Comparison of ENCODE assay signal across 1 cellular context in genomic region chr12:124681779-124682391, GRCh38.
A peak's percentile ranks its signal among the peaks of the same experiment; 100 is the strongest.
TF ChIP-seq lines count a peak whose summit lies in the region.

No MANE protein-coding gene starts in this region.

TF ChIP-seq in HepG2, 621 proteins besides CTCF, POLR2A, EP300 and RAD21 (continued from another document and continues in another):
- no peak for TF ChIP-seq RBM22 (optimal IDR thresholded peaks at IDR 0.05; ENCODE audit: low read length)
- 0 out of 2 replicates have a peak, but pooled peaks have one; percentile 41 for TF ChIP-seq HNRNPL (IDR thresholded peaks at IDR 0.05; ENCODE audit: low read depth, low read length)
- TF ChIP-seq ATF1 (CRISPR knock-in tag; IDR thresholded peaks at IDR 0.05), result no peak
- TF ChIP-seq TFE3 (CRISPR knock-in tag; IDR thresholded peaks at IDR 0.05), result 0 out of 2 replicates have a peak, but pooled peaks have one; percentile 0
- no peak for TF ChIP-seq ZNF3 (CRISPR knock-in tag; IDR thresholded peaks at IDR 0.05)
- peak; percentile 33; the same call in 1 of the 2 replicates for TF ChIP-seq ZNF687 (CRISPR knock-in tag; IDR thresholded peaks at IDR 0.05)
- TF ChIP-seq, protein P1, sequence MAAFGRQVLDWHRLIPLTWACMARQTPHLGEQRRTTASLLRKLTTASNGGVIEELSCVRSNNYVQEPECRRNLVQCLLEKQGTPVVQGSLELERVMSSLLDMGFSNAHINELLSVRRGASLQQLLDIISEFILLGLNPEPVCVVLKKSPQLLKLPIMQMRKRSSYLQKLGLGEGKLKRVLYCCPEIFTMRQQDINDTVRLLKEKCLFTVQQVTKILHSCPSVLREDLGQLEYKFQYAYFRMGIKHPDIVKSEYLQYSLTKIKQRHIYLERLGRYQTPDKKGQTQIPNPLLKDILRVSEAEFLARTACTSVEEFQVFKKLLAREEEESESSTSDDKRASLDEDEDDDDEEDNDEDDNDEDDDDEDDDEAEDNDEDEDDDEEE (CRISPR knock-in tag; IDR thresholded peaks at IDR 0.05), result peak; percentile 57; the same call in 1 of the 2 replicates
- TF ChIP-seq, protein P2, sequence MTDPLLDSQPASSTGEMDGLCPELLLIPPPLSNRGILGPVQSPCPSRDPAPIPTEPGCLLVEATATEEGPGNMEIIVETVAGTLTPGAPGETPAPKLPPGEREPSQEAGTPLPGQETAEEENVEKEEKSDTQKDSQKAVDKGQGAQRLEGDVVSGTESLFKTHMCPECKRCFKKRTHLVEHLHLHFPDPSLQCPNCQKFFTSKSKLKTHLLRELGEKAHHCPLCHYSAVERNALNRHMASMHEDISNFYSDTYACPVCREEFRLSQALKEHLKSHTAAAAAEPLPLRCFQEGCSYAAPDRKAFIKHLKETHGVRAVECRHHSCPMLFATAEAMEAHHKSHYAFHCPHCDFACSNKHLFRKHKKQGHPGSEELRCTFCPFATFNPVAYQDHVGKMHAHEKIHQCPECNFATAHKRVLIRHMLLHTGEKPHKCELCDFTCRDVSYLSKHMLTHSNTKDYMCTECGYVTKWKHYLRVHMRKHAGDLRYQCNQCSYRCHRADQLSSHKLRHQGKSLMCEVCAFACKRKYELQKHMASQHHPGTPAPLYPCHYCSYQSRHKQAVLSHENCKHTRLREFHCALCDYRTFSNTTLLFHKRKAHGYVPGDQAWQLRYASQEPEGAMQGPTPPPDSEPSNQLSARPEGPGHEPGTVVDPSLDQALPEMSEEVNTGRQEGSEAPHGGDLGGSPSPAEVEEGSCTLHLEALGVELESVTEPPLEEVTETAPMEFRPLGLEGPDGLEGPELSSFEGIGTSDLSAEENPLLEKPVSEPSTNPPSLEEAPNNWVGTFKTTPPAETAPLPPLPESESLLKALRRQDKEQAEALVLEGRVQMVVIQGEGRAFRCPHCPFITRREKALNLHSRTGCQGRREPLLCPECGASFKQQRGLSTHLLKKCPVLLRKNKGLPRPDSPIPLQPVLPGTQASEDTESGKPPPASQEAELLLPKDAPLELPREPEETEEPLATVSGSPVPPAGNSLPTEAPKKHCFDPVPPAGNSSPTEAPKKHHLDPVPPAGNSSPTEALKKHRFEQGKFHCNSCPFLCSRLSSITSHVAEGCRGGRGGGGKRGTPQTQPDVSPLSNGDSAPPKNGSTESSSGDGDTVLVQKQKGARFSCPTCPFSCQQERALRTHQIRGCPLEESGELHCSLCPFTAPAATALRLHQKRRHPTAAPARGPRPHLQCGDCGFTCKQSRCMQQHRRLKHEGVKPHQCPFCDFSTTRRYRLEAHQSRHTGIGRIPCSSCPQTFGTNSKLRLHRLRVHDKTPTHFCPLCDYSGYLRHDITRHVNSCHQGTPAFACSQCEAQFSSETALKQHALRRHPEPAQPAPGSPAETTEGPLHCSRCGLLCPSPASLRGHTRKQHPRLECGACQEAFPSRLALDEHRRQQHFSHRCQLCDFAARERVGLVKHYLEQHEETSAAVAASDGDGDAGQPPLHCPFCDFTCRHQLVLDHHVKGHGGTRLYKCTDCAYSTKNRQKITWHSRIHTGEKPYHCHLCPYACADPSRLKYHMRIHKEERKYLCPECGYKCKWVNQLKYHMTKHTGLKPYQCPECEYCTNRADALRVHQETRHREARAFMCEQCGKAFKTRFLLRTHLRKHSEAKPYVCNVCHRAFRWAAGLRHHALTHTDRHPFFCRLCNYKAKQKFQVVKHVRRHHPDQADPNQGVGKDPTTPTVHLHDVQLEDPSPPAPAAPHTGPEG (CRISPR knock-in tag; IDR thresholded peaks at IDR 0.05), result no peak
- TF ChIP-seq ZNF431 (CRISPR knock-in tag; IDR thresholded peaks at IDR 0.05; ENCODE audit: borderline replicate concordance, low read depth), result no peak
- TF ChIP-seq ZNF501 (CRISPR knock-in tag; IDR thresholded peaks at IDR 0.05), result no peak
- TF ChIP-seq ZNF280D (CRISPR knock-in tag; IDR thresholded peaks at IDR 0.05), result no peak
- peak; percentile 44; the same call in 1 of the 2 replicates for TF ChIP-seq ZNF281 (CRISPR knock-in tag; IDR thresholded peaks at IDR 0.05; ENCODE audit: borderline replicate concordance)
- TF ChIP-seq ZFY (CRISPR knock-in tag; IDR thresholded peaks at IDR 0.05), result 0 out of 2 replicates have a peak, but pooled peaks have one; percentile 16
- no peak for TF ChIP-seq ATF4 (CRISPR knock-in tag; IDR thresholded peaks at IDR 0.05)
- TF ChIP-seq RBAK (CRISPR knock-in tag; IDR thresholded peaks at IDR 0.05), result no peak
- TF ChIP-seq, protein P3, sequence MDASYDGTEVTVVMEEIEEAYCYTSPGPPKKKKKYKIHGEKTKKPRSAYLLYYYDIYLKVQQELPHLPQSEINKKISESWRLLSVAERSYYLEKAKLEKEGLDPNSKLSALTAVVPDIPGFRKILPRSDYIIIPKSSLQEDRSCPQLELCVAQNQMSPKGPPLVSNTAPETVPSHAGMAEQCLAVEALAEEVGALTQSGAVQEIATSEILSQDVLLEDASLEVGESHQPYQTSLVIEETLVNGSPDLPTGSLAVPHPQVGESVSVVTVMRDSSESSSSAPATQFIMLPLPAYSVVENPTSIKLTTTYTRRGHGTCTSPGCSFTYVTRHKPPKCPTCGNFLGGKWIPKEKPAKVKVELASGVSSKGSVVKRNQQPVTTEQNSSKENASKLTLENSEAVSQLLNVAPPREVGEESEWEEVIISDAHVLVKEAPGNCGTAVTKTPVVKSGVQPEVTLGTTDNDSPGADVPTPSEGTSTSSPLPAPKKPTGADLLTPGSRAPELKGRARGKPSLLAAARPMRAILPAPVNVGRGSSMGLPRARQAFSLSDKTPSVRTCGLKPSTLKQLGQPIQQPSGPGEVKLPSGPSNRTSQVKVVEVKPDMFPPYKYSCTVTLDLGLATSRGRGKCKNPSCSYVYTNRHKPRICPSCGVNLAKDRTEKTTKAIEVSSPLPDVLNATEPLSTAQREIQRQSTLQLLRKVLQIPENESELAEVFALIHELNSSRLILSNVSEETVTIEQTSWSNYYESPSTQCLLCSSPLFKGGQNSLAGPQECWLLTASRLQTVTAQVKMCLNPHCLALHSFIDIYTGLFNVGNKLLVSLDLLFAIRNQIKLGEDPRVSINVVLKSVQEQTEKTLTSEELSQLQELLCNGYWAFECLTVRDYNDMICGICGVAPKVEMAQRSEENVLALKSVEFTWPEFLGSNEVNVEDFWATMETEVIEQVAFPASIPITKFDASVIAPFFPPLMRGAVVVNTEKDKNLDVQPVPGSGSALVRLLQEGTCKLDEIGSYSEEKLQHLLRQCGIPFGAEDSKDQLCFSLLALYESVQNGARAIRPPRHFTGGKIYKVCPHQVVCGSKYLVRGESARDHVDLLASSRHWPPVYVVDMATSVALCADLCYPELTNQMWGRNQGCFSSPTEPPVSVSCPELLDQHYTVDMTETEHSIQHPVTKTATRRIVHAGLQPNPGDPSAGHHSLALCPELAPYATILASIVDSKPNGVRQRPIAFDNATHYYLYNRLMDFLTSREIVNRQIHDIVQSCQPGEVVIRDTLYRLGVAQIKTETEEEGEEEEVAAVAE (CRISPR knock-in tag; IDR thresholded peaks at IDR 0.05; ENCODE audit: borderline replicate concordance), result no peak
- no peak for TF ChIP-seq ZNF451 (CRISPR knock-in tag; IDR thresholded peaks at IDR 0.05)
- TF ChIP-seq CAMTA2 (CRISPR knock-in tag; IDR thresholded peaks at IDR 0.05; ENCODE audit: borderline replicate concordance), result no peak
- TF ChIP-seq RFX3 (CRISPR knock-in tag; IDR thresholded peaks at IDR 0.05), result no peak
- TF ChIP-seq MTF1 (CRISPR knock-in tag; IDR thresholded peaks at IDR 0.05), result no peak
- TF ChIP-seq ZKSCAN8 (CRISPR knock-in tag; IDR thresholded peaks at IDR 0.05; ENCODE audit: borderline replicate concordance), result no peak
- TF ChIP-seq SP1 (IDR thresholded peaks at IDR 0.05), result no peak
- TF ChIP-seq SP1 (CRISPR knock-in tag; IDR thresholded peaks at IDR 0.05), result no peak
- no peak for TF ChIP-seq PHF20 (CRISPR knock-in tag; IDR thresholded peaks at IDR 0.05)
- TF ChIP-seq, protein P4, sequence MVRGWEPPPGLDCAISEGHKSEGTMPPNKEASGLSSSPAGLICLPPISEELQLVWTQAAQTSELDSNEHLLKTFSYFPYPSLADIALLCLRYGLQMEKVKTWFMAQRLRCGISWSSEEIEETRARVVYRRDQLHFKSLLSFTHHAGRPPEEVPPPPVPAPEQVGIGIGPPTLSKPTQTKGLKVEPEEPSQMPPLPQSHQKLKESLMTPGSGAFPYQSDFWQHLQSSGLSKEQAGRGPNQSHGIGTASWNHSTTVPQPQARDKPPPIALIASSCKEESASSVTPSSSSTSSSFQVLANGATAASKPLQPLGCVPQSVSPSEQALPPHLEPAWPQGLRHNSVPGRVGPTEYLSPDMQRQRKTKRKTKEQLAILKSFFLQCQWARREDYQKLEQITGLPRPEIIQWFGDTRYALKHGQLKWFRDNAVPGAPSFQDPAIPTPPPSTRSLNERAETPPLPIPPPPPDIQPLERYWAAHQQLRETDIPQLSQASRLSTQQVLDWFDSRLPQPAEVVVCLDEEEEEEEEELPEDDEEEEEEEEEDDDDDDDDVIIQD (CRISPR knock-in tag; IDR thresholded peaks at IDR 0.05; ENCODE audit: low read depth), result 0 out of 2 replicates have a peak, but pooled peaks have one; percentile 6
- no peak for TF ChIP-seq TSC22D2 (CRISPR knock-in tag; IDR thresholded peaks at IDR 0.05; ENCODE audit: borderline replicate concordance)
